5 cellular contexts compared by ENCODE assay signal in genomic region chr11:118998388-118998717, GRCh38. TPM values are rescaled to one million over a fixed set of nuclear protein-coding genes. Genes with fewer than 3 reads are reported as not detected.
DNase-seq lines count a peak whose midpoint lies in the region; ATAC-seq lines count a peak whose summit lies in the region.

No MANE protein-coding gene starts in this region.

- ATAC-seq in HG02870 (IDR thresholded peaks at IDR 0.05; ENCODE audit: unreplicated experiment) = peak; percentile 19

- H3K9me3 Mint-ChIP-seq in activated T-helper 1 cell treated with anti-CD3 and anti-CD28 coated beads, Interleukin-12 subunit alpha, Interleukin-12 subunit beta, Interleukin-2, Interleukin-4 antibody, amounts not matched to agents 30 ng/mL and 10 ng/mL and 1 ng/mL, durations not matched to agents 14 hours and 24 hours and 36 hours = no peaks in the 10 kb centered on the region

- peak overlapping the region; percentile 97 for H3K27ac Mint-ChIP-seq in activated T-helper 1 cell treated with anti-CD3 and anti-CD28 coated beads, Interleukin-12 subunit alpha, Interleukin-12 subunit beta, Interleukin-2, Interleukin-4 antibody, amounts not matched to agents 30 ng/mL and 10 ng/mL and 1 ng/mL, durations not matched to agents 14 hours and 24 hours and 36 hours

- H3K4me1 ChIP-seq in mesenchymal stem cell (ENCODE audit: control insufficient read depth, insufficient read depth, low read depth, low read length) = peaks cover 6% of the 10 kb centered on the region

- H3K27ac ChIP-seq in mesenchymal stem cell (ENCODE audit: low read length, poor library complexity, severe bottlenecking) = peak overlapping the region; percentile 73

- no peak overlapping the region for H2AK5ac ChIP-seq in mesenchymal stem cell (ENCODE audit: low read length, severe bottlenecking)

- H3K4ac ChIP-seq in mesenchymal stem cell (ENCODE audit: low read depth in 1 of 2, low read length in 2 of 2) = peak overlapping the region; percentile 57 to 63

- H3K36me3 Mint-ChIP-seq in activated T-helper 1 cell treated with anti-CD3 and anti-CD28 coated beads, Interleukin-12 subunit alpha, Interleukin-12 subunit beta, Interleukin-2, Interleukin-4 antibody, amounts not matched to agents 30 ng/mL and 10 ng/mL and 1 ng/mL, durations not matched to agents 14 hours and 24 hours and 36 hours (ENCODE audit: low read depth) = peaks cover 18% of the 10 kb centered on the region

- peaks cover 27% of the 10 kb centered on the region for H3K4me1 Mint-ChIP-seq in activated T-helper 1 cell treated with anti-CD3 and anti-CD28 coated beads, Interleukin-12 subunit alpha, Interleukin-12 subunit beta, Interleukin-2, Interleukin-4 antibody, amounts not matched to agents 30 ng/mL and 10 ng/mL and 1 ng/mL, durations not matched to agents 14 hours and 24 hours and 36 hours (ENCODE audit: low read depth)

- no peak for DNase-seq in activated T-helper 1 cell treated with anti-CD3 and anti-CD28 coated beads, Interleukin-12 subunit alpha, Interleukin-12 subunit beta, Interleukin-2, Interleukin-4 antibody, amounts not matched to agents 30 ng/mL and 10 ng/mL and 1 ng/mL, durations not matched to agents 14 hours and 24 hours and 36 hours (ENCODE audit: low spot score)
- DNase-seq in mesenchymal stem cell (no peak), cerebellum (ENCODE audit: low spot score) (no peak), middle frontal gyrus (ENCODE audit: extremely low spot score, low spot score) (no peak)

- H3K23ac ChIP-seq in mesenchymal stem cell (ENCODE audit: low read length in 2 of 2) = peak overlapping the region in 1 of 2 experiments; percentile 90

- WGBS in mesenchymal stem cell = 2% methylated on average over 19 of the region's 19 CpGs

- peak overlapping the region; percentile 96 for H3K4me3 Mint-ChIP-seq in activated T-helper 1 cell treated with anti-CD3 and anti-CD28 coated beads, Interleukin-12 subunit alpha, Interleukin-12 subunit beta, Interleukin-2, Interleukin-4 antibody, amounts not matched to agents 30 ng/mL and 10 ng/mL and 1 ng/mL, durations not matched to agents 14 hours and 24 hours and 36 hours

- peak overlapping the region; percentile 60 for H2BK15ac ChIP-seq in mesenchymal stem cell (ENCODE audit: low read depth, poor library complexity, severe bottlenecking)

- H3K36me3 ChIP-seq in mesenchymal stem cell (ENCODE audit: control insufficient read depth in 1 of 2, insufficient read depth in 2 of 2, low read depth in 1 of 2, low read length in 2 of 2) = peaks cover 14 to 39% of the 10 kb centered on the region in 2 experiments

- peak overlapping the region; percentile 80 for H3K4me2 ChIP-seq in mesenchymal stem cell (ENCODE audit: low read length, poor library complexity, severe bottlenecking)

- peak overlapping the region; percentile 31 to 63 for H3K18ac ChIP-seq in mesenchymal stem cell (ENCODE audit: low read depth in 1 of 2, low read length in 2 of 2)

- H2BK12ac ChIP-seq in mesenchymal stem cell (ENCODE audit: low read length in 2 of 2) = peak overlapping the region in 1 of 2 experiments; percentile 68

- peak overlapping the region; percentile 43 for H2AFZ ChIP-seq in mesenchymal stem cell (ENCODE audit: low read depth, low read length)

- H2BK120ac ChIP-seq in mesenchymal stem cell (ENCODE audit: low read depth, low read length) = no peak overlapping the region

- intact Hi-C loops in activated T-helper 1 cell treated with anti-CD3 and anti-CD28 coated beads, Interleukin-12 subunit alpha, Interleukin-12 subunit beta, Interleukin-2, Interleukin-4 antibody, amounts not matched to agents 30 ng/mL and 10 ng/mL and 1 ng/mL, durations not matched to agents 14 hours and 24 hours and 36 hours (cut with micrococcal nuclease) = loop anchor here (1.0 to 5.0 kb wide), 8 partner anchors 20 to 432 kb away; partner anchors contain the start of genes C2CD2L, CBL, RPS25 and SLC37A4

- peak overlapping the region; percentile 83 for H4K8ac ChIP-seq in mesenchymal stem cell (ENCODE audit: low read length)

- peak overlapping the region; percentile 30 for H4K91ac ChIP-seq in mesenchymal stem cell (ENCODE audit: low read length)

- no peaks in the 10 kb centered on the region for H3K9me3 ChIP-seq in mesenchymal stem cell (ENCODE audit: control insufficient read depth, low read length)

- no peaks in the 10 kb centered on the region for H3K27me3 ChIP-seq in mesenchymal stem cell (ENCODE audit: control insufficient read depth in 1 of 2, insufficient read depth in 1 of 2, low read length in 2 of 2)

- H2BK5ac ChIP-seq in mesenchymal stem cell (ENCODE audit: low read depth, low read length, poor library complexity, severe bottlenecking) = no peak overlapping the region

- H3K14ac ChIP-seq in mesenchymal stem cell (ENCODE audit: low read length in 2 of 2) = peak overlapping the region in 1 of 2 experiments; percentile 55

- H3K79me1 ChIP-seq in mesenchymal stem cell (replicated peaks; ENCODE audit: low read length, poor library complexity, severe bottlenecking) = peaks cover 18% of the 10 kb centered on the region

- no peaks in the 10 kb centered on the region for H3K27me3 Mint-ChIP-seq in activated T-helper 1 cell treated with anti-CD3 and anti-CD28 coated beads, Interleukin-12 subunit alpha, Interleukin-12 subunit beta, Interleukin-2, Interleukin-4 antibody, amounts not matched to agents 30 ng/mL and 10 ng/mL and 1 ng/mL, durations not matched to agents 14 hours and 24 hours and 36 hours (ENCODE audit: insufficient read depth)

- H3K9ac ChIP-seq in mesenchymal stem cell (ENCODE audit: low read length) = peak overlapping the region; percentile 94

- H3K4me3 ChIP-seq in mesenchymal stem cell (ENCODE audit: insufficient read depth in 1 of 2, low read depth in 1 of 2, low read length in 2 of 2) = peak overlapping the region; percentile 65 to 95

RNA-seq across cellular contexts. Expression of gene CENATAC, which starts 0.4 kb away (rescaled TPM):
- total RNA-seq in activated T-helper 1 cell treated with anti-CD3 and anti-CD28 coated beads, Interleukin-12 subunit alpha, Interleukin-12 subunit beta, Interleukin-2, Interleukin-4 antibody, amounts not matched to agents 30 ng/mL and 10 ng/mL and 1 ng/mL, durations not matched to agents 14 hours and 24 hours and 36 hours = 50.1 and 53.6 TPM in 2 replicates
- polyA plus RNA-seq in mesenchymal stem cell (2013, experiment 1 of 2) = 11.0 TPM
- polyA plus RNA-seq in mesenchymal stem cell (2013, experiment 2 of 2) = 10.0 TPM
- total RNA-seq in cerebellum = 44.6 TPM

RNA-seq across cellular contexts. Expression of gene RPS25, which starts 19.8 kb away (rescaled TPM):
- 1,440 and 1,455 TPM in 2 replicates for total RNA-seq in activated T-helper 1 cell treated with anti-CD3 and anti-CD28 coated beads, Interleukin-12 subunit alpha, Interleukin-12 subunit beta, Interleukin-2, Interleukin-4 antibody, amounts not matched to agents 30 ng/mL and 10 ng/mL and 1 ng/mL, durations not matched to agents 14 hours and 24 hours and 36 hours
- 1,955 TPM for polyA plus RNA-seq in mesenchymal stem cell (2013, experiment 1 of 2)
- 1,914 TPM for polyA plus RNA-seq in mesenchymal stem cell (2013, experiment 2 of 2)
- 284 TPM for total RNA-seq in cerebellum

RNA-seq across cellular contexts. Expression of gene TRAPPC4, which starts 20.2 kb away (rescaled TPM):
- 141 and 142 TPM in 2 replicates for total RNA-seq in activated T-helper 1 cell treated with anti-CD3 and anti-CD28 coated beads, Interleukin-12 subunit alpha, Interleukin-12 subunit beta, Interleukin-2, Interleukin-4 antibody, amounts not matched to agents 30 ng/mL and 10 ng/mL and 1 ng/mL, durations not matched to agents 14 hours and 24 hours and 36 hours
- polyA plus RNA-seq in mesenchymal stem cell (2013, experiment 1 of 2) = 76.7 TPM
- polyA plus RNA-seq in mesenchymal stem cell (2013, experiment 2 of 2) = 77.1 TPM
- total RNA-seq in cerebellum = 32.8 TPM

RNA-seq across cellular contexts. Expression of gene FOXR1, which starts 26.8 kb away (rescaled TPM):
- not detected in 2 replicates for total RNA-seq in activated T-helper 1 cell treated with anti-CD3 and anti-CD28 coated beads, Interleukin-12 subunit alpha, Interleukin-12 subunit beta, Interleukin-2, Interleukin-4 antibody, amounts not matched to agents 30 ng/mL and 10 ng/mL and 1 ng/mL, durations not matched to agents 14 hours and 24 hours and 36 hours
- polyA plus RNA-seq in mesenchymal stem cell (2013, experiment 1 of 2) = not detected
- polyA plus RNA-seq in mesenchymal stem cell (2013, experiment 2 of 2) = not detected
- not detected for total RNA-seq in cerebellum

RNA-seq across cellular contexts. Expression of gene SLC37A4, which starts 32.3 kb away (rescaled TPM):
- total RNA-seq in activated T-helper 1 cell treated with anti-CD3 and anti-CD28 coated beads, Interleukin-12 subunit alpha, Interleukin-12 subunit beta, Interleukin-2, Interleukin-4 antibody, amounts not matched to agents 30 ng/mL and 10 ng/mL and 1 ng/mL, durations not matched to agents 14 hours and 24 hours and 36 hours = 24.3 and 28.7 TPM in 2 replicates
- 6.8 TPM for polyA plus RNA-seq in mesenchymal stem cell (2013, experiment 1 of 2)
- polyA plus RNA-seq in mesenchymal stem cell (2013, experiment 2 of 2) = 7.2 TPM
- 10.0 TPM for total RNA-seq in cerebellum
